ENCODE assay signal across 23 cellular contexts in the genomic region with DNA sequence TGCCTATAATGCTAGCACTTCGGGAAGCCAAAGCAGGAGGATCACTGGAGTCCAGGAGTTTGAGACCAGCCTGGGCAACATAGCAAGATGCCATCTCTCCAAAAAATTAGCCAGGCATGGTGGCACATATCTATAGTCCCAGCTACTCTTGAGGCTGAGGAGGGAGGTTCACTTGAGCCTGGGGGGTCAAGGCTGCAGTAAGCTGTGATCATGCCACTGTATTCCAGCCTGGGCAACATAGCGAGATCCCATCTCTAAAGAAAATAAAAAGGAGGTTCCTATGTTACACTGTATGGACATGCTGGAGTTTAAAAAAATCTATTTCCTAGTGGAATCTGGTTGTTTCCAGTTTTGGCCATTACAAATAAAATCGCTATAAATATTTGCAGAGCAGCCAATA.
"Had no signal": no experiment of that assay in that cellular context is flagged by ENCODE, and none has a peak within 500 bp of the region (broad histone marks: within the 10 kb centered on the region; RNA-seq: fewer than 3 reads in every experiment).

No MANE protein-coding gene starts in this region.

- H3K27ac ChIP-seq: colonic mucosa, epithelial cell of prostate, gastrocnemius medialis, prostate gland, right atrium auricular region, sigmoid colon, stomach, thyroid gland had no signal

- H3K9me3 Mint-ChIP-seq: dendritic cell treated with granulocyte-macrophage colony-stimulating factor and Interleukin-4, amounts not matched to agents 40 ng/mL and 50 ng/mL, for 4 days; endodermal cell; nephron had no signal

- H3K4me3 Mint-ChIP-seq: dendritic cell treated with granulocyte-macrophage colony-stimulating factor and Interleukin-4, amounts not matched to agents 40 ng/mL and 50 ng/mL, for 4 days; endodermal cell; memory B cell had no signal

- H3K9me3 ChIP-seq: colonic mucosa, gastrocnemius medialis, prostate gland, right atrium auricular region, sigmoid colon, stomach, thyroid gland had no signal

- H3K36me3 ChIP-seq: colonic mucosa, gastrocnemius medialis, prostate gland, right atrium auricular region, sigmoid colon, stomach, thyroid gland had no signal

- H3K4me1 ChIP-seq: colonic mucosa had no signal

- DNase-seq: colonic mucosa; effector CD8-positive, alpha-beta T cell; endodermal cell; gastrocnemius medialis; head of caudate nucleus; left ventricle myocardium superior; nucleus accumbens; sigmoid colon; stimulated activated CD4-positive, alpha-beta T cell treated with anti-CD3 and anti-CD28 coated beads, Interleukin-2, amount 100 ng/mL, for 24 hours; stimulated activated CD4-positive, alpha-beta T cell treated with anti-CD3 and anti-CD28 coated beads, Interleukin-4, amount 100 ng/mL, for 24 hours; stimulated activated naive CD4-positive, alpha-beta T cell treated with Interleukin-2 at 50 U/mL for 16 hours; stomach; thyroid gland; trophoblast cell had no signal

- ATAC-seq: esophagus mucosa; gastrocnemius medialis; left ventricle myocardium superior; stimulated activated effector memory CD8-positive, alpha-beta T cell treated with anti-CD3 and anti-CD28 coated beads, Interleukin-12 subunit alpha, Interleukin-12 subunit beta, amount 100 ng/mL, for 72 hours had no signal

- H3K27ac Mint-ChIP-seq: dendritic cell treated with granulocyte-macrophage colony-stimulating factor and Interleukin-4, amounts not matched to agents 40 ng/mL and 50 ng/mL, for 4 days; endodermal cell; memory B cell; stimulated activated effector memory CD8-positive, alpha-beta T cell treated with anti-CD3 and anti-CD28 coated beads, Interleukin-12 subunit alpha, Interleukin-12 subunit beta, amount 100 ng/mL, for 72 hours had no signal

- H3K27me3 Mint-ChIP-seq: dendritic cell treated with granulocyte-macrophage colony-stimulating factor and Interleukin-4, amounts not matched to agents 40 ng/mL and 50 ng/mL, for 4 days; memory B cell had no signal

- H3K27me3 ChIP-seq: colonic mucosa, gastrocnemius medialis, right atrium auricular region, sigmoid colon, stomach, thyroid gland had no signal

- H3K4me3 ChIP-seq: colonic mucosa, gastrocnemius medialis, lung, prostate gland, right atrium auricular region, sigmoid colon, stomach, thyroid gland had no signal
